9 cellular contexts compared by ENCODE assay signal in the genomic region with DNA sequence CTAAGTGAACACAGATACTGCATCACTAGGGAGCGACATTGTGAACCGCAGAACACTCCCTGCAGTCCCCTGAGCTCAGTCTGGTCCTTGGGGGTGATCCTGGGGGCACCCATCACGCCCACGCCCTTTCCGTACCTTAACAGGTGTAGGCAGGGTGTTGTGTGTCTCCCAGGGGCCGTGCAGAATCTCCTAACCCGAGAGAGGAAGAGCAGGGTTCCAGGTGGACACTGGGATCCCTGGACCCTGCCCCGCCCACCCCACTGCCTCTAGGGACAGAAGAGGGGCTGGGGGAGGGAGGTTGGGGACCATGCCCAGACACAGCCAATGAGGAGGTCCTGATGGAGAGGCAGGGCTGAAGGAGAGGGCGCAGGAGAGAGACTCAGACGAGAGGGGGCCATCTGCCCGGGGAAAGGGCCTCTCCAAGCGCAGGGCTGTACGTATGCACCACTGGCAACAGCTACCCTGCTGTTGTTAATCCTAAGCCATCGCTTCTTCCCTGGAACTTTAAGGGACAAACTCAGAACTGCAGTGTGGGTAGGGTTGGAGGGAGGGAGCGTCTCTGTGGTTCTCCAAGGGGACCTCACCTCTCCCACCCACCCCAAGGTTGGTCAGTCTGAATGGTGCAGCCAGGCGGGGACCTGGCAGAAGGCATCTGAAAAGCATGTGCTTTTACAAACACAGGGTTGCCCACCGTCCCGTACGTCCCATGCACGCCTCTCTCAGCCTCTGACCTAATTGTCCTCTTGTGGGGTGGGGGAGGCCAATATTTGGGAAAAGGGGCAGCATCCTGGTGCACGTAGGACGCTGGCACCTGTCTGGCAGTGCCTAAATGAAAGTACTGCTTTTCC. TPM values are rescaled to one million over a fixed set of nuclear protein-coding genes. Genes with fewer than 3 reads are reported as not detected.
DNase-seq lines count a peak whose midpoint lies in the region; ATAC-seq and TF ChIP-seq lines count a peak whose summit lies in the region.
"Had no signal": no experiment of that assay in that cellular context is flagged by ENCODE, and none has a peak within 500 bp of the region (broad histone marks: within the 10 kb centered on the region; RNA-seq: fewer than 3 reads in every experiment).

No MANE protein-coding gene starts in this region.

- peak; percentile 31 for ATAC-seq in GM18502 (IDR thresholded peaks at IDR 0.05; ENCODE audit: poor library complexity, unreplicated experiment)
- peak; percentile 22 for ATAC-seq in HG03095 (IDR thresholded peaks at IDR 0.05; ENCODE audit: unreplicated experiment)

- H3K27ac Mint-ChIP-seq in endodermal cell, result no peak overlapping the region
- H3K27ac Mint-ChIP-seq: brain had no signal

- H3K4me1 ChIP-seq in endodermal cell (ENCODE audit: control insufficient read depth, insufficient read depth, low read length) (no peaks in the 10 kb centered on the region), urinary bladder (ENCODE audit: insufficient read depth) (no peaks in the 10 kb centered on the region), BE2C (no peaks in the 10 kb centered on the region)

- H3K27ac ChIP-seq in endodermal cell (ENCODE audit: low read depth, low read length) (no peak overlapping the region), urinary bladder (ENCODE audit: low read depth) (no peak overlapping the region)

- no peak overlapping the region for H3K4me3 Mint-ChIP-seq in endodermal cell
- H3K4me3 Mint-ChIP-seq: brain had no signal

- no peaks in the 10 kb centered on the region for H3K4me1 Mint-ChIP-seq in endodermal cell
- H3K4me1 Mint-ChIP-seq: brain had no signal

- no peaks in the 10 kb centered on the region for H3K36me3 Mint-ChIP-seq in endodermal cell (ENCODE audit: low read depth)
- H3K36me3 Mint-ChIP-seq: brain had no signal

- 87 to 92% methylated on average over 9 to 21 of the region's 22 CpGs for WGBS in endodermal cell (ENCODE audit: insufficient coverage in 1 of 2, insufficient read length in 1 of 2), 2 experiments
- WGBS in urinary bladder, result 48% methylated on average over 22 of the region's 22 CpGs

- H3K9ac ChIP-seq in endodermal cell (ENCODE audit: extremely low read depth, low read length, poor library complexity, severe bottlenecking), result no peak overlapping the region

- H3K36me3 ChIP-seq in endodermal cell (ENCODE audit: control insufficient read depth, insufficient read depth, low read length) (no peaks in the 10 kb centered on the region), urinary bladder (ENCODE audit: insufficient read depth) (no peaks in the 10 kb centered on the region), BE2C (no peaks in the 10 kb centered on the region)

- no peaks in the 10 kb centered on the region for H3K27me3 ChIP-seq in endodermal cell (ENCODE audit: control insufficient read depth, insufficient read depth, low read length, poor library complexity, severe bottlenecking)
- no peaks in the 10 kb centered on the region for H3K27me3 ChIP-seq in BE2C

- no peaks in the 10 kb centered on the region for H3K27me3 Mint-ChIP-seq in endodermal cell (ENCODE audit: insufficient read depth)

- H3K9me3 ChIP-seq in endodermal cell (ENCODE audit: control insufficient read depth, low read length), result no peaks in the 10 kb centered on the region
- H3K9me3 ChIP-seq in BE2C, result no peaks in the 10 kb centered on the region

- DNase-seq in T-helper 2 cell, result peak in 3 of 5 experiments; percentile 24 to 77 (median 50)
- DNase-seq in endodermal cell, result peak; percentile 74
- DNase-seq in BE2C, result no peak
- DNase-seq in DMS153 (lab: John Stamatoyannopoulos, UW), result no peak
- DNase-seq in amygdala (lab: John Stamatoyannopoulos, UW), result no peak

- H3K4me3 ChIP-seq in endodermal cell (ENCODE audit: low read length), result no peak overlapping the region
- peak overlapping the region; percentile 5 for H3K4me3 ChIP-seq in urinary bladder (ENCODE audit: low read depth, low read length)
- H3K4me3 ChIP-seq in BE2C (ENCODE audit: low read depth, low read length), result no peak overlapping the region

- H3K9me3 Mint-ChIP-seq in endodermal cell, result no peaks in the 10 kb centered on the region

- TF ChIP-seq CTCF in endodermal cell (conservative IDR thresholded peaks at IDR 0.05), result no peak
- TF ChIP-seq CTCF in BE2C (IDR thresholded peaks at IDR 0.05; ENCODE audit: low read depth, low read length), result no peak

RNA-seq across cellular contexts. Expression of gene P2RY8, which starts 2.4 kb away (rescaled TPM):
- not detected for total RNA-seq in endodermal cell
- 0.07 TPM for polyA plus RNA-seq in endodermal cell (2013, experiment 1 of 2)
- 0.04 TPM for polyA plus RNA-seq in endodermal cell (2013, experiment 2 of 2)
- total RNA-seq in urinary bladder, result 0.26 TPM
- polyA plus RNA-seq in urinary bladder, result 2.6 TPM
- not detected for polyA plus RNA-seq in BE2C (2012; ENCODE audit: insufficient read depth, insufficient read length, low read depth)

RNA-seq across cellular contexts. Expression of gene AKAP17A, which starts 56.9 kb away (rescaled TPM):
- total RNA-seq in endodermal cell (10 to 100 TPM; 42.2 to 50.9 TPM), urinary bladder (19.1 TPM)
- 50.4 TPM for polyA plus RNA-seq in endodermal cell (2013, experiment 1 of 2)
- 42.1 TPM for polyA plus RNA-seq in endodermal cell (2013, experiment 2 of 2)
- 39.1 TPM for polyA plus RNA-seq in urinary bladder
- 83.8 TPM for polyA plus RNA-seq in BE2C (2012; ENCODE audit: insufficient read depth, insufficient read length, low read depth)

Comparison
In these comparisons a context has a peak if more than half of its experiments do, and no peak if none do; other contexts are left out.
1. DNase-seq: peak in T-helper 2 cell (3 of 5) and endodermal cell (single experiment); none in BE2C (single experiment), DMS153 (single experiment) and amygdala (0 of 56).